In genomic region chrX:153507484-153508178, GRCh38 we compare ENCODE assay signal across 8 cellular contexts. TPM values are rescaled to one million over a fixed set of nuclear protein-coding genes. Genes with fewer than 3 reads are reported as not detected.
DNase-seq lines count a peak whose midpoint lies in the region; TF ChIP-seq lines count a peak whose summit lies in the region.

No MANE protein-coding gene starts in this region.

- peak; percentile 68 for DNase-seq in ELR (ENCODE audit: low read depth)
- peak; percentile 79 for DNase-seq in GM23248
- peak; percentile 94 for DNase-seq in SK-N-SH
- peak; percentile 83 for DNase-seq in activated naive CD4-positive, alpha-beta T cell treated with Interleukin-2 at 50 U/mL for 16 hours
- peak; percentile 86 for DNase-seq in glutamatergic neuron
- DNase-seq in ureter (ENCODE audit: low spot score), result peak; percentile 82

- H3K27ac Mint-ChIP-seq in glutamatergic neuron (ENCODE audit: unreplicated experiment), result no peak overlapping the region

- peak; percentile 96 for TF ChIP-seq RAD21 in SK-N-SH (IDR thresholded peaks at IDR 0.05; ENCODE audit: low read length)

- H3K9ac ChIP-seq in GM23248 (no peak overlapping the region), Loucy (ENCODE audit: low read depth, low read length, poor library complexity, severe bottlenecking) (no peak overlapping the region), SK-N-SH (no peak overlapping the region), parathyroid adenoma (no peak overlapping the region)

- H3K27me3 ChIP-seq in GM23248 (replicated peaks; ENCODE audit: insufficient read depth) (no peaks in the 10 kb centered on the region), Loucy (ENCODE audit: insufficient read depth, low read length, poor library complexity, severe bottlenecking) (no peaks in the 10 kb centered on the region), SK-N-SH (ENCODE audit: insufficient read depth) (no peaks in the 10 kb centered on the region), parathyroid adenoma (ENCODE audit: control insufficient read depth, insufficient read depth, low read length) (no peaks in the 10 kb centered on the region)

- H3K4me3 ChIP-seq in GM23248 (no peak overlapping the region), Loucy (ENCODE audit: low read length, poor library complexity, severe bottlenecking) (no peak overlapping the region), SK-N-SH (ENCODE audit: low read depth in 2 of 2, low read length in 1 of 2) (no peak overlapping the region; a peak in 1 of 4 replicates), parathyroid adenoma (ENCODE audit: low read depth, low read length) (no peak overlapping the region)

- no peak for TF ChIP-seq EP300 in SK-N-SH (IDR thresholded peaks at IDR 0.05; ENCODE audit: borderline replicate concordance in 1 of 2, low read depth in 1 of 2, low read length in 1 of 2)

- no peaks in the 10 kb centered on the region for H3K27me3 Mint-ChIP-seq in glutamatergic neuron (ENCODE audit: unreplicated experiment)

- CTCF ChIA-PET in SK-N-SH (lab: Yijun Ruan, JAX), result interaction anchor here (0.6 to 8.8 kb wide), 35 partner anchors 7 to 602 kb away, joined by 3 to 203 read pairs (median 7); partner anchors contain the start of genes ATP2B3, BGN, HAUS7 and TREX2

- H3K79me2 ChIP-seq in GM23248 (ENCODE audit: insufficient read depth), result no peaks in the 10 kb centered on the region
- H3K79me2 ChIP-seq in Loucy (ENCODE audit: insufficient read depth, low read length), result no peaks in the 10 kb centered on the region
- H3K79me2 ChIP-seq in SK-N-SH (ENCODE audit: insufficient read depth), result no peaks in the 10 kb centered on the region
- H3K79me2 ChIP-seq in parathyroid adenoma, result no peaks in the 10 kb centered on the region

- WGBS in GM23248 (ENCODE audit: low coverage in 1 of 2, low lambda C conversion rate in 2 of 2, missing lambda C conversion rate in 2 of 2), 2 experiments, result 25 to 67% methylated on average over 7 to 8 of the region's 19 CpGs
- 18% methylated on average over 13 of the region's 19 CpGs for WGBS in SK-N-SH (ENCODE audit: low lambda C conversion rate)

- H3K4me3 Mint-ChIP-seq in glutamatergic neuron (ENCODE audit: unreplicated experiment), result no peak overlapping the region

- H2AFZ ChIP-seq in GM23248 (no peak overlapping the region), Loucy (ENCODE audit: low read length) (peak overlapping the region; percentile 60), SK-N-SH (ENCODE audit: low read depth) (no peak overlapping the region), parathyroid adenoma (no peak overlapping the region)

- no peak overlapping the region for H3K27ac ChIP-seq in GM23248
- no peak overlapping the region for H3K27ac ChIP-seq in SK-N-SH (ENCODE audit: low read depth in 2 of 2, low read length in 1 of 2)
- H3K27ac ChIP-seq in parathyroid adenoma, result no peak overlapping the region

- POLR2A ChIA-PET in SK-N-SH (lab: Yijun Ruan, JAX), result interaction anchor here (0.7 to 1.4 kb wide), 5 partner anchors 16 to 601 kb away, joined by 3 to 4 read pairs (median 3); partner anchors contain the start of gene HAUS7

- H3K4me1 ChIP-seq in GM23248 (ENCODE audit: insufficient read depth), result no peaks in the 10 kb centered on the region
- no peaks in the 10 kb centered on the region for H3K4me1 ChIP-seq in Loucy (ENCODE audit: insufficient read depth, low read length, poor library complexity, severe bottlenecking)
- H3K4me1 ChIP-seq in SK-N-SH (ENCODE audit: control insufficient read depth in 1 of 2, insufficient read depth in 2 of 2, low read depth in 1 of 2, low read length in 1 of 2), result peaks cover 0 to 7% of the 10 kb centered on the region in 2 experiments; a peak in 1 of 4 replicates
- no peaks in the 10 kb centered on the region for H3K4me1 ChIP-seq in parathyroid adenoma

- H3K36me3 Mint-ChIP-seq in glutamatergic neuron (ENCODE audit: unreplicated experiment), result no peaks in the 10 kb centered on the region

- in situ Hi-C loops in GM23248 (cut with MboI), result no loop called here

- H3F3A ChIP-seq in GM23248 (ENCODE audit: insufficient read depth), result peaks cover 4% of the 10 kb centered on the region; the same call in 1 of the 2 replicates
- H3F3A ChIP-seq in Loucy (ENCODE audit: low read depth), result no peaks in the 10 kb centered on the region
- peaks cover 3% of the 10 kb centered on the region for H3F3A ChIP-seq in SK-N-SH (replicated peaks; ENCODE audit: insufficient read depth)

- H3K36me3 ChIP-seq in GM23248 (ENCODE audit: low read depth), result no peaks in the 10 kb centered on the region
- no peaks in the 10 kb centered on the region for H3K36me3 ChIP-seq in Loucy (ENCODE audit: insufficient read depth, low read length)
- H3K36me3 ChIP-seq in SK-N-SH (replicated peaks in 1 of 2; ENCODE audit: control insufficient read depth in 1 of 2, insufficient read depth in 2 of 2, low read length in 1 of 2), result no peaks in the 10 kb centered on the region
- no peaks in the 10 kb centered on the region for H3K36me3 ChIP-seq in parathyroid adenoma (ENCODE audit: control insufficient read depth, insufficient read depth, low read length)

- H4K20me1 ChIP-seq in GM23248 (ENCODE audit: insufficient read depth) (no peaks in the 10 kb centered on the region), Loucy (ENCODE audit: insufficient read depth, low read length, poor library complexity, severe bottlenecking) (no peaks in the 10 kb centered on the region), SK-N-SH (ENCODE audit: insufficient read depth) (no peaks in the 10 kb centered on the region)

- H3K9me3 ChIP-seq in GM23248 (ENCODE audit: low read depth), result no peaks in the 10 kb centered on the region
- H3K9me3 ChIP-seq in Loucy (ENCODE audit: insufficient read depth, low read depth, low read length), result no peaks in the 10 kb centered on the region
- no peaks in the 10 kb centered on the region for H3K9me3 ChIP-seq in SK-N-SH
- no peaks in the 10 kb centered on the region for H3K9me3 ChIP-seq in parathyroid adenoma (ENCODE audit: control insufficient read depth, low read length)

- H3K4me1 Mint-ChIP-seq in glutamatergic neuron (ENCODE audit: low read depth, unreplicated experiment), result peaks cover 3% of the 10 kb centered on the region

- TF ChIP-seq CTCF in Loucy (conservative IDR thresholded peaks at IDR 0.05; ENCODE audit: low read length) (peak; percentile 60), SK-N-SH (IDR thresholded peaks at IDR 0.05) (peak; percentile 92), glutamatergic neuron (IDR thresholded peaks at IDR 0.05; ENCODE audit: partially characterized antibody, unreplicated experiment) (peak; percentile 87), parathyroid adenoma (IDR thresholded peaks at IDR 0.05) (peak; percentile 80)

- H3K4me2 ChIP-seq in GM23248 (ENCODE audit: unreplicated experiment), result no peak overlapping the region
- H3K4me2 ChIP-seq in Loucy (ENCODE audit: low read depth, low read length, poor library complexity, severe bottlenecking), result no peak overlapping the region
- H3K4me2 ChIP-seq in SK-N-SH, result no peak overlapping the region
- no peak overlapping the region for H3K4me2 ChIP-seq in parathyroid adenoma (ENCODE audit: low read length)

- H3K9me2 ChIP-seq in GM23248 (ENCODE audit: insufficient read depth), result no peaks in the 10 kb centered on the region
- H3K9me2 ChIP-seq in Loucy (replicated peaks; ENCODE audit: low read depth, low read length), result no peaks in the 10 kb centered on the region
- H3K9me2 ChIP-seq in SK-N-SH, result no peaks in the 10 kb centered on the region

- H3K9me3 Mint-ChIP-seq in glutamatergic neuron (ENCODE audit: unreplicated experiment), result no peaks in the 10 kb centered on the region

TF ChIP-seq in SK-N-SH, 30 proteins besides CTCF, POLR2A, EP300 and RAD21:
- TF ChIP-seq CHD2 (IDR thresholded peaks at IDR 0.05; ENCODE audit: low read length, partially characterized antibody) (peak; percentile 36), USF1 (IDR thresholded peaks at IDR 0.05; ENCODE audit: borderline replicate concordance, low read depth) (no peak), GABPA (IDR thresholded peaks at IDR 0.05; ENCODE audit: low read depth) (no peak), GATA2 (CRISPR knock-in tag; IDR thresholded peaks at IDR 0.05) (no peak), SMC3 (IDR thresholded peaks at IDR 0.05; ENCODE audit: low read depth, low read length) (peak; percentile 96), NRF1 (IDR thresholded peaks at IDR 0.05; ENCODE audit: low read depth, low read length) (0 out of 2 replicates have a peak, but pooled peaks have one; percentile 29)

RNA-seq across cellular contexts. Expression of gene ATP2B3, which starts 9.8 kb away (rescaled TPM):
- total RNA-seq in GM23248 (2014; rRNA removed; shearing (Covaris generic)), result not detected in 2 replicates
- polyA plus RNA-seq in GM23248 (2016; fragmentation: Nextera tagmentation; extraction: Ambion mirVana) (not detected in 2 replicates), SK-N-SH (2012; rRNA removed) (0.16 and 0.18 TPM in 2 replicates)
- polyA plus RNA-seq in SK-N-SH (2012; cell fraction: cytosol; rRNA removed), result 0.06 and 0.41 TPM in 2 replicates
- polyA plus RNA-seq in SK-N-SH (2012; cell fraction: nucleus; rRNA removed), result 0.38 and 0.42 TPM in 2 replicates
- total RNA-seq in glutamatergic neuron (ENCODE audit: unreplicated experiment) (68.0 TPM), ureter (not detected)

RNA-seq across cellular contexts. Expression of gene BGN, which starts 12.9 kb away (rescaled TPM):
- 115 and 129 TPM in 2 replicates for total RNA-seq in GM23248 (2014; rRNA removed; shearing (Covaris generic))
- polyA plus RNA-seq in GM23248 (2016; fragmentation: Nextera tagmentation; extraction: Ambion mirVana) (308 and 314 TPM in 2 replicates), SK-N-SH (2012; rRNA removed) (15.2 and 28.9 TPM in 2 replicates)
- polyA plus RNA-seq in SK-N-SH (2012; cell fraction: cytosol; rRNA removed), result 15.1 and 23.4 TPM in 2 replicates
- 14.3 and 14.9 TPM in 2 replicates for polyA plus RNA-seq in SK-N-SH (2012; cell fraction: nucleus; rRNA removed)
- total RNA-seq in glutamatergic neuron (ENCODE audit: unreplicated experiment) (0.56 TPM), ureter (77.5 TPM)

RNA-seq across cellular contexts. Expression of gene HAUS7, which starts 37.3 kb away (rescaled TPM):
- total RNA-seq in GM23248 (2014; rRNA removed; shearing (Covaris generic)), result 18.1 and 28.3 TPM in 2 replicates
- polyA plus RNA-seq in GM23248 (2016; fragmentation: Nextera tagmentation; extraction: Ambion mirVana) (17.3 and 24.5 TPM in 2 replicates), SK-N-SH (2012; rRNA removed) (27.1 and 39.7 TPM in 2 replicates)
- 14.1 and 18.8 TPM in 2 replicates for polyA plus RNA-seq in SK-N-SH (2012; cell fraction: cytosol; rRNA removed)
- 110 and 150 TPM in 2 replicates for polyA plus RNA-seq in SK-N-SH (2012; cell fraction: nucleus; rRNA removed)
- total RNA-seq in glutamatergic neuron (ENCODE audit: unreplicated experiment) (24.6 TPM), ureter (33.3 TPM)

Comparison
In these comparisons a context has a peak if more than half of its experiments do, and no peak if none do; other contexts are left out.
1. RNA of gene ATP2B3, which starts 9.8 kb away (total RNA-seq): 68.0 TPM in glutamatergic neuron (single experiment); not detected in ureter (single experiment) and not detected in GM23248; every median in the first group is over 10 times any median in the second.
2. RNA of gene BGN, which starts 12.9 kb away (total RNA-seq): 115 to 129 TPM in GM23248 and 77.5 TPM in ureter (single experiment); 0.56 TPM in glutamatergic neuron (single experiment); every median in the first group is over 10 times any median in the second.
3. Peak in every context shown above with its lines, with median percentiles within 50 percentile points of each other: DNase-seq and CTCF ChIP-seq.